In genomic region chr6:79646006-79646405, GRCh38 we compare ENCODE assay signal across 1 cellular context.
TF ChIP-seq lines count a peak whose summit lies in the region.

No MANE protein-coding gene starts in this region.

TF ChIP-seq in GM23338, 12 proteins besides CTCF, POLR2A, EP300 and RAD21 (continued from another document):
- no peak for TF ChIP-seq REST (IDR thresholded peaks at IDR 0.05; ENCODE audit: unreplicated experiment)
